9 cellular contexts compared by ENCODE assay signal in the genomic region with DNA sequence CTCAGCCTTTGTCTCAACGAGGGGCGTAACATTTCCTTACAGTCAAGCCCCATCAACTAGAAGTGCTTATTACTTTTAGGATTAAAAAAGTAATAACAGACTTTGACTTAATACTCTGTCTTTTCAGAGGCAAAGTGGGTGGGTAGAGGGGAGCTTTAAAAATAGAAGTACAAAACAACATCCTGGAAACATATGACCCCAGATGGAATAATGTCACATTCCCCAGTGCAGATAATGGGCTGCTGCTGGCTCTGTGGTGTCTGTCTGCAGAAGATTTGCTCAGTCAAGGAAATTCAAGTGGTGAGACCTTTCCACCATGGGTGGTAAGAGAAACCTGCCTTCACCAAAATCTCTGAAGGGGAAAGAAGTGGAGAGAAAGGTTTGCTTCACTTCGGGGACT. TPM values are rescaled to one million over a fixed set of nuclear protein-coding genes. Genes with fewer than 3 reads are reported as not detected.
DNase-seq lines count a peak whose midpoint lies in the region; ATAC-seq and TF ChIP-seq lines count a peak whose summit lies in the region.
"Had no signal": no experiment of that assay in that cellular context is flagged by ENCODE, and none has a peak within 500 bp of the region (broad histone marks: within the 10 kb centered on the region; RNA-seq: fewer than 3 reads in every experiment).

No MANE protein-coding gene starts in this region.

- peak overlapping the region; percentile 10 for H3K4me2 ChIP-seq in osteoblast (ENCODE audit: insufficient read depth, low read length)

- H3K9me3 ChIP-seq in heart left ventricle: no peaks in the 10 kb centered on the region
- H3K9me3 ChIP-seq in osteoblast (ENCODE audit: low read depth, low read length): no peaks in the 10 kb centered on the region
- H3K9me3 ChIP-seq in upper lobe of right lung: no peaks in the 10 kb centered on the region

- no peaks in the 10 kb centered on the region for H3K9me3 Mint-ChIP-seq in activated naive CD4-positive, alpha-beta T cell treated with anti-CD3 and anti-CD28 coated beads, Interleukin-2, amount 50 U/mL, for 72 hours

- no peak overlapping the region for H2AFZ ChIP-seq in osteoblast (ENCODE audit: low read length)

- no peaks in the 10 kb centered on the region for H3K27me3 ChIP-seq in heart left ventricle
- H3K27me3 ChIP-seq in osteoblast (ENCODE audit: insufficient read depth, low read length): no peaks in the 10 kb centered on the region
- no peaks in the 10 kb centered on the region for H3K27me3 ChIP-seq in upper lobe of right lung

- H3K36me3 ChIP-seq in heart left ventricle (peaks cover 0 to 36% (median 28%) of the 10 kb centered on the region in 9 donors), osteoblast (ENCODE audit: insufficient read depth, low read length) (peaks cover 22% of the 10 kb centered on the region), upper lobe of right lung (peaks cover 22% of the 10 kb centered on the region)

- ATAC-seq in heart left ventricle (peak in 1 of 4 donors; percentile 26), Right ventricle myocardium inferior (no peak), upper lobe of right lung (no peak), GM19452 (IDR thresholded peaks at IDR 0.05; ENCODE audit: unreplicated experiment) (no peak)
- no peak for ATAC-seq in activated naive CD4-positive, alpha-beta T cell treated with anti-CD3 and anti-CD28 coated beads, Interleukin-2, amount 50 U/mL, for 72 hours

- H3K27ac Mint-ChIP-seq in activated naive CD4-positive, alpha-beta T cell treated with anti-CD3 and anti-CD28 coated beads, Interleukin-2, amount 50 U/mL, for 72 hours: no peak overlapping the region

- no peaks in the 10 kb centered on the region for H3K36me3 Mint-ChIP-seq in activated naive CD4-positive, alpha-beta T cell treated with anti-CD3 and anti-CD28 coated beads, Interleukin-2, amount 50 U/mL, for 72 hours

- TF ChIP-seq POLR2A in heart left ventricle (IDR thresholded peaks at IDR 0.05): no peak

- H4K20me1 ChIP-seq in osteoblast (ENCODE audit: insufficient read depth, low read length): no peaks in the 10 kb centered on the region

- H3K4me3 ChIP-seq in heart left ventricle (peak overlapping the region in 5 of 12 donors; percentile 2 to 30 (median 10)), fibroblast of the aortic adventitia (ENCODE audit: low read depth, low read length) (no peak overlapping the region), osteoblast (ENCODE audit: insufficient read depth, low read length) (no peak overlapping the region), upper lobe of right lung (no peak overlapping the region)

- no peak for TF ChIP-seq CTCF in heart left ventricle (IDR thresholded peaks at IDR 0.05)
- TF ChIP-seq CTCF in fibroblast of the aortic adventitia (IDR thresholded peaks at IDR 0.05; ENCODE audit: insufficient read depth, low read length): no peak
- TF ChIP-seq CTCF in osteoblast (IDR thresholded peaks at IDR 0.05; ENCODE audit: extremely low read depth, low read depth, low read length): no peak
- no peak for TF ChIP-seq CTCF in upper lobe of right lung (IDR thresholded peaks at IDR 0.05)

- H3K4me1 ChIP-seq in heart left ventricle (peaks cover 2 to 70% (median 62%) of the 10 kb centered on the region in 12 donors), osteoblast (ENCODE audit: insufficient read depth, low read length) (peaks cover 51% of the 10 kb centered on the region), upper lobe of right lung (peaks cover 49% of the 10 kb centered on the region)

- peak overlapping the region; percentile 60 to 98 (median 88) for H3K27ac ChIP-seq in heart left ventricle
- peak overlapping the region; percentile 100 for H3K27ac ChIP-seq in osteoblast (ENCODE audit: low read depth, low read length)
- peak overlapping the region; percentile 68 for H3K27ac ChIP-seq in upper lobe of right lung

- no peaks in the 10 kb centered on the region for H3K79me2 ChIP-seq in osteoblast (ENCODE audit: insufficient read depth, low read length)

- 31 to 47% (median 38%) methylated on average over 3 of the region's 3 CpGs for WGBS in heart left ventricle, 4 donors

- DNase-seq in heart left ventricle: no peak
- no peak for DNase-seq in Right ventricle myocardium inferior (ENCODE audit: missing footprints)
- peak; percentile 22 for DNase-seq in fibroblast of the aortic adventitia (ENCODE audit: low read depth)
- peak; percentile 43 for DNase-seq in osteoblast (ENCODE audit: insufficient read length, low spot score, missing footprints)
- DNase-seq in upper lobe of right lung: no peak
- no peak for DNase-seq in activated naive CD4-positive, alpha-beta T cell treated with anti-CD3 and anti-CD28 coated beads, Interleukin-2, amount 50 U/mL, for 72 hours (ENCODE audit: low spot score in 2 of 2)
- DNase-seq in hypothalamus (lab: John Stamatoyannopoulos, UW): no peak
- DNase-seq: central memory CD4-positive, alpha-beta T cell had no signal

- intact Hi-C loops in heart left ventricle (cut with DNase I): loop anchor here in 5 of 10 donors (5.0 kb wide), 1 partner anchor 37 kb away; a partner anchor contains a TSS
- intact Hi-C loops in Right ventricle myocardium inferior (cut with DNase I): no loop called here
- intact Hi-C loops in upper lobe of right lung (cut with DNase I): no loop called here

RNA-seq across cellular contexts. Expression of a gene that starts 36.2 kb away (rescaled TPM):
- total RNA-seq in heart left ventricle (10 to 100 TPM in 5 of 9 donors, 1 to 10 TPM in 4; 6.8 to 99.9 (median 11.8) TPM), Right ventricle myocardium inferior (7.8 TPM), fibroblast of the aortic adventitia (ENCODE audit: low replicate concordance) (18.4 and 27.1 TPM in 2 replicates), osteoblast (18.0 and 19.9 TPM in 2 replicates), upper lobe of right lung (26.7 TPM)
- 1 to 10 TPM; 4.2 to 7.9 TPM for polyA plus RNA-seq in heart left ventricle
- total RNA-seq in activated naive CD4-positive, alpha-beta T cell treated with anti-CD3 and anti-CD28 coated beads, Interleukin-2, amount 50 U/mL, for 72 hours: 10 to 100 TPM; 53.9 to 57.3 TPM

Comparison
In these comparisons a context has a peak if more than half of its experiments do, and no peak if none do; other contexts are left out.
1. DNase-seq: peak in fibroblast of the aortic adventitia (single experiment) and osteoblast (single experiment); none in heart left ventricle (0 of 5), Right ventricle myocardium inferior (single experiment), upper lobe of right lung (single experiment), activated naive CD4-positive, alpha-beta T cell treated with anti-CD3 and anti-CD28 coated beads, Interleukin-2, amount 50 U/mL, for 72 hours (0 of 2) and hypothalamus (0 of 51).
2. Peak in every context shown above with its lines, with median percentiles within 50 percentile points of each other: H3K27ac ChIP-seq.